In the genomic region with DNA sequence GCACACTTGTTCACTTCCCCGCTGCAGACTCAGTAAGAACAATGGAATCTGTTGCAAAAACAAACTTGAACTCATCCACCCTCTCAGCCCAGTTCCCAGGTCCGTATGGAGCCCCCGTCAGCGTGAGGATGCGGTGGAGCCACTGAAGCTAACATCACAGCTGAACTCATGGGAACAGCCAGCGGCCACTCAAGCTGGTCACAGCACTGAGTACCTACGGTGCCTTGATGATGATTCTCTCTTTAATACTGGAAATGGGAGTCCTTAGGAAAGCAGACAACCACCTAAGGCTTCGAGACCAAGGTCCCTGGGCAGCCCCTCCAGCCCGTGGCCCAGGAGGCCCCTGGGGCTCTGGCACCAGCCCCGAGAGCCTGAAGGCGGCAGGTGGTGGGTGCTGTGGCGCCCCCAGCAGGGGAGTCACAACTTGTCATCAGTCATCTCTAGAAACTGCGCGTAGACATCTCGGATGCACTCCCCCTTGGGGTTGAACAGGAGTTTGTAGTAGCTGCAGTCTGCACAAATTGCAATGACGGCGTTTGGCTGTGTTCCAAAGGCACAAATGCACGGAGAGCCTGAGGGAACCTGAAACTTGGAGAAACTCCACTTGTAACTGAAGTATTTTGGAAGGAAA, we compare ENCODE assay signal across 7 cellular contexts. TPM values are rescaled to one million over a fixed set of nuclear protein-coding genes. Genes with fewer than 3 reads are reported as not detected.
A peak's percentile ranks its signal among the peaks of the same experiment; 100 is the strongest.
DNase-seq lines count a peak whose midpoint lies in the region; ATAC-seq and TF ChIP-seq lines count a peak whose summit lies in the region.

No MANE protein-coding gene starts in this region.

- 38 to 50% (median 44%) methylated on average over 15 to 18 of the region's 18 CpGs for WGBS in heart left ventricle, 4 donors

- DNase-seq in GM12865 (ENCODE audit: low read depth) (peak; percentile 34), NCI-H226 (peak; percentile 52), heart left ventricle (peak in 4 of 5 donors; percentile 50 to 80 (median 56))
- DNase-seq in activated naive CD4-positive, alpha-beta T cell treated with anti-CD3 and anti-CD28 coated beads, Interleukin-2, amount 50 U/mL, for 72 hours (ENCODE audit: low spot score in 2 of 2) = peak in 1 of 2 donors; percentile 51
- peak; percentile 8 to 25 for DNase-seq in stimulated activated CD4-positive, alpha-beta T cell treated with anti-CD3 and anti-CD28 coated beads, Interleukin-2, amount 100 ng/mL, for 48 hours

- no peaks in the 10 kb centered on the region for H3K9me3 ChIP-seq in heart left ventricle

- intact Hi-C loops in heart left ventricle (cut with DNase I) = no loop called here

- H3K9me3 Mint-ChIP-seq in activated naive CD4-positive, alpha-beta T cell treated with anti-CD3 and anti-CD28 coated beads, Interleukin-2, amount 50 U/mL, for 72 hours = no peaks in the 10 kb centered on the region

- TF ChIP-seq POLR2A in heart left ventricle (IDR thresholded peaks at IDR 0.05) = no peak

- no peaks in the 10 kb centered on the region for H3K36me3 ChIP-seq in heart left ventricle

- no peak overlapping the region for H3K27ac ChIP-seq in heart left ventricle

- no peaks in the 10 kb centered on the region for H3K27me3 ChIP-seq in heart left ventricle

- no peaks in the 10 kb centered on the region for H3K36me3 Mint-ChIP-seq in activated naive CD4-positive, alpha-beta T cell treated with anti-CD3 and anti-CD28 coated beads, Interleukin-2, amount 50 U/mL, for 72 hours

- no peak overlapping the region for H3K4me3 ChIP-seq in GM12865 (ENCODE audit: low read depth, low read length)
- peak overlapping the region in 2 of 12 donors; percentile 7 to 26 for H3K4me3 ChIP-seq in heart left ventricle

- H3K27ac Mint-ChIP-seq in activated naive CD4-positive, alpha-beta T cell treated with anti-CD3 and anti-CD28 coated beads, Interleukin-2, amount 50 U/mL, for 72 hours = no peak overlapping the region

- TF ChIP-seq CTCF in GM12865 (IDR thresholded peaks at IDR 0.05; ENCODE audit: insufficient read depth, low read depth, low read length, missing control alignments) = peak; percentile 21
- peak in 8 of 12 donors; percentile 11 to 42 (median 34) for TF ChIP-seq CTCF in heart left ventricle (IDR thresholded peaks at IDR 0.05)

- peaks cover 0 to 26% (median 8%) of the 10 kb centered on the region in 12 donors for H3K4me1 ChIP-seq in heart left ventricle

- ATAC-seq in activated naive CD4-positive, alpha-beta T cell treated with anti-CD3 and anti-CD28 coated beads, Interleukin-2, amount 50 U/mL, for 72 hours = peak; percentile 44 to 77
- ATAC-seq in heart left ventricle (peak in 2 of 4 donors; percentile 24 to 48), HG03045 (IDR thresholded peaks at IDR 0.05; ENCODE audit: unreplicated experiment) (no peak), HG03159 (IDR thresholded peaks at IDR 0.05; ENCODE audit: unreplicated experiment) (no peak)

RNA-seq across cellular contexts. Expression of a gene that starts 31.0 kb away (rescaled TPM):
- total RNA-seq in activated naive CD4-positive, alpha-beta T cell treated with anti-CD3 and anti-CD28 coated beads, Interleukin-2, amount 50 U/mL, for 72 hours = 10 to 100 TPM; 24.3 to 25.9 TPM
- total RNA-seq in heart left ventricle = 10 to 100 TPM; 41.5 to 76.8 (median 54.4) TPM
- 10 to 100 TPM; 43.5 to 53.5 TPM for polyA plus RNA-seq in heart left ventricle

Comparison
In these comparisons a context has a peak if more than half of its experiments do, and no peak if none do; other contexts are left out.
1. ATAC-seq: peak in activated naive CD4-positive, alpha-beta T cell treated with anti-CD3 and anti-CD28 coated beads, Interleukin-2, amount 50 U/mL, for 72 hours (2 of 2); none in HG03045 (single experiment) and HG03159 (single experiment).